Comparison of ENCODE assay signal across 11 cellular contexts in genomic region chr3:151903501-151903991, GRCh38. TPM values are rescaled to one million over a fixed set of nuclear protein-coding genes. Genes with fewer than 3 reads are reported as not detected.
DNase-seq lines count a peak whose midpoint lies in the region; ATAC-seq and TF ChIP-seq lines count a peak whose summit lies in the region.
"Had no signal": no experiment of that assay in that cellular context is flagged by ENCODE, and none has a peak within 500 bp of the region (broad histone marks: within the 10 kb centered on the region; RNA-seq: fewer than 3 reads in every experiment).

No MANE protein-coding gene starts in this region.

- ATAC-seq in upper lobe of right lung (no peak), HG03097 (IDR thresholded peaks at IDR 0.05; ENCODE audit: low FRiP score, unreplicated experiment) (no peak)
- ATAC-seq: natural killer cell; stimulated activated naive CD8-positive, alpha-beta T cell treated with anti-CD3 and anti-CD28 coated beads, Interleukin-15, amount 100 ng/mL, for 72 hours had no signal

- peak overlapping the region; percentile 27; the same call in 1 of the 2 replicates for H3K4me2 ChIP-seq in KMS-11

- no peaks in the 10 kb centered on the region for H4K20me1 ChIP-seq in KMS-11 (ENCODE audit: insufficient read depth)

- H3K36me3 ChIP-seq in KMS-11 (ENCODE audit: insufficient read depth) (no peaks in the 10 kb centered on the region), testis (ENCODE audit: low read depth, missing control alignments) (no peaks in the 10 kb centered on the region), upper lobe of right lung (no peaks in the 10 kb centered on the region)

- no peaks in the 10 kb centered on the region for H3K9me3 ChIP-seq in testis
- no peaks in the 10 kb centered on the region for H3K9me3 ChIP-seq in upper lobe of right lung

- intact Hi-C loops in testis (cut with DNase I; ENCODE audit: low total_unique reads): no loop called here
- intact Hi-C loops in upper lobe of right lung (cut with DNase I): no loop called here

- TF ChIP-seq CTCF in KMS-11 (conservative IDR thresholded peaks at IDR 0.05; ENCODE audit: low read depth, low read length): no peak
- no peak for TF ChIP-seq CTCF in testis (IDR thresholded peaks at IDR 0.05)
- no peak for TF ChIP-seq CTCF in upper lobe of right lung (IDR thresholded peaks at IDR 0.05)

- no peaks in the 10 kb centered on the region for H3K27me3 ChIP-seq in KMS-11 (ENCODE audit: insufficient read depth, low read depth)
- H3K27me3 ChIP-seq in testis: no peaks in the 10 kb centered on the region
- H3K27me3 ChIP-seq in upper lobe of right lung: no peaks in the 10 kb centered on the region

- no peak overlapping the region for H3K4me3 ChIP-seq in KMS-11 (IDR thresholded peaks at IDR 0.05; ENCODE audit: insufficient read depth, low read depth, low read length)
- no peak overlapping the region for H3K4me3 ChIP-seq in testis
- H3K4me3 ChIP-seq in upper lobe of right lung: no peak overlapping the region

- H3K79me2 ChIP-seq in KMS-11 (ENCODE audit: insufficient read depth, low read depth): no peaks in the 10 kb centered on the region

- H3K27ac ChIP-seq in KMS-11 (no peak overlapping the region), testis (peak overlapping the region; percentile 83 to 90), upper lobe of right lung (no peak overlapping the region)

- peak overlapping the region; percentile 23; the same call in 1 of the 2 replicates for H2AFZ ChIP-seq in KMS-11 (ENCODE audit: low read depth)

- no peak for TF ChIP-seq POLR2A in testis (IDR thresholded peaks at IDR 0.05)

- 19 to 21% methylated on average over 2 of the region's 2 CpGs for WGBS in testis, 2 donors

- DNase-seq in UCSD-AML1 (lab: John Stamatoyannopoulos, UW; ENCODE audit: unreplicated experiment) (peak; percentile 16), foreskin melanocyte (peak; percentile 67), testis (peak; percentile 78), NCI-H748 treated with DMSO at 0.1 percent for 48 hours (lab: John Stamatoyannopoulos, UW) (no peak), upper lobe of right lung (no peak)
- DNase-seq: hippocampal formation; natural killer cell; NCI-H69; stimulated activated naive CD8-positive, alpha-beta T cell treated with anti-CD3 and anti-CD28 coated beads, Interleukin-15, amount 100 ng/mL, for 72 hours had no signal

- no peak overlapping the region for H3K9ac ChIP-seq in KMS-11

- peaks cover 20% of the 10 kb centered on the region for H3K4me1 ChIP-seq in KMS-11 (ENCODE audit: low read depth, poor library complexity, severe bottlenecking)
- peaks cover 35% of the 10 kb centered on the region for H3K4me1 ChIP-seq in testis
- peaks cover 9% of the 10 kb centered on the region for H3K4me1 ChIP-seq in upper lobe of right lung

RNA-seq across cellular contexts. Expression of gene SUCNR1, which starts 30.1 kb away (rescaled TPM):
- total RNA-seq in testis (under 1 TPM in 1 of 2 donors, not detected in 1; 0.06 TPM), upper lobe of right lung (2.7 TPM)
- polyA plus RNA-seq in testis (ENCODE audit: insufficient read depth, low read depth, low replicate concordance): 0.42 TPM

Comparison
In these comparisons a context has a peak if more than half of its experiments do, and no peak if none do; other contexts are left out.
1. H3K27ac ChIP-seq: peak in testis (2 of 2); none in KMS-11 (single experiment) and upper lobe of right lung (single experiment).
2. DNase-seq: peak in UCSD-AML1 (single experiment), foreskin melanocyte (single experiment) and testis (single experiment); none in NCI-H748 treated with DMSO at 0.1 percent for 48 hours (single experiment) and upper lobe of right lung (single experiment).